In genomic region chr4:119211856-119212250, GRCh38 we compare ENCODE assay signal across 1 cellular context.
TF ChIP-seq lines count a peak whose summit lies in the region.

No MANE protein-coding gene starts in this region.

TF ChIP-seq in HepG2, 621 proteins besides CTCF, POLR2A, EP300 and RAD21 (continued from another document):
- TF ChIP-seq KDM5A (IDR thresholded peaks at IDR 0.05; ENCODE audit: borderline replicate concordance, low read length): peak; percentile 43; the same call in 1 of the 2 replicates
- TF ChIP-seq HNRNPH1 (optimal IDR thresholded peaks at IDR 0.05; ENCODE audit: low read depth, low read length): no peak
- TF ChIP-seq ZBTB20 (CRISPR knock-in tag; IDR thresholded peaks at IDR 0.05; ENCODE audit: borderline replicate concordance, low read depth): 0 out of 2 replicates have a peak, but pooled peaks have one; percentile 1
- TF ChIP-seq ZBED4 (CRISPR knock-in tag; IDR thresholded peaks at IDR 0.05; ENCODE audit: borderline replicate concordance): 0 out of 2 replicates have a peak, but pooled peaks have one; percentile 9
- peak; percentile 51; the same call in 1 of the 2 replicates for TF ChIP-seq ZNF33A (CRISPR knock-in tag; IDR thresholded peaks at IDR 0.05; ENCODE audit: borderline replicate concordance)
- no peak for TF ChIP-seq MXD1 (CRISPR knock-in tag; IDR thresholded peaks at IDR 0.05)
- no peak for TF ChIP-seq HIVEP1 (CRISPR knock-in tag; IDR thresholded peaks at IDR 0.05)
- 0 out of 2 replicates have a peak, but pooled peaks have one; percentile 4 for TF ChIP-seq RARG (CRISPR knock-in tag; IDR thresholded peaks at IDR 0.05; ENCODE audit: low read depth)
- TF ChIP-seq MIXL1 (CRISPR knock-in tag; IDR thresholded peaks at IDR 0.05): peak; percentile 22; the same call in 1 of the 2 replicates
- TF ChIP-seq PAXIP1 (CRISPR knock-in tag; conservative IDR thresholded peaks at IDR 0.05): peak; percentile 7; the same call in 1 of the 2 replicates
- TF ChIP-seq ZNF615 (CRISPR knock-in tag; IDR thresholded peaks at IDR 0.05; ENCODE audit: borderline replicate concordance): peak; percentile 69; the same call in 1 of the 2 replicates
- peak; percentile 11; the same call in 1 of the 2 replicates for TF ChIP-seq RBFOX2 (IDR thresholded peaks at IDR 0.05; ENCODE audit: low read depth, low read length)
- no peak for TF ChIP-seq ZNF619 (CRISPR knock-in tag; IDR thresholded peaks at IDR 0.05)
- 0 out of 2 replicates have a peak, but pooled peaks have one; percentile 23 for TF ChIP-seq AHDC1 (CRISPR knock-in tag; IDR thresholded peaks at IDR 0.05; ENCODE audit: borderline replicate concordance)
- TF ChIP-seq FOXA1 (IDR thresholded peaks at IDR 0.05): no peak
- no peak for TF ChIP-seq FOXA1 (CRISPR knock-in tag; IDR thresholded peaks at IDR 0.05)
- TF ChIP-seq ZNF143 (CRISPR knock-in tag; IDR thresholded peaks at IDR 0.05): no peak
- TF ChIP-seq HNRNPUL1 (IDR thresholded peaks at IDR 0.05; ENCODE audit: low read depth, low read length): 0 out of 2 replicates have a peak, but pooled peaks have one; percentile 27
- peak; percentile 76 for TF ChIP-seq HNF1A (IDR thresholded peaks at IDR 0.05; ENCODE audit: low read depth)
- TF ChIP-seq HNF1A (CRISPR knock-in tag; IDR thresholded peaks at IDR 0.05; ENCODE audit: borderline replicate concordance): no peak
- no peak for TF ChIP-seq KDM2A (CRISPR knock-in tag; IDR thresholded peaks at IDR 0.05; ENCODE audit: borderline replicate concordance, low read depth)
- 0 out of 2 replicates have a peak, but pooled peaks have one; percentile 3 for TF ChIP-seq ZBTB43 (CRISPR knock-in tag; conservative IDR thresholded peaks at IDR 0.05)
- TF ChIP-seq ZNF775 (CRISPR knock-in tag; IDR thresholded peaks at IDR 0.05; ENCODE audit: borderline replicate concordance): peak; percentile 27; the same call in 1 of the 2 replicates
- TF ChIP-seq ZNF800 (CRISPR knock-in tag; IDR thresholded peaks at IDR 0.05): 0 out of 2 replicates have a peak, but pooled peaks have one; percentile 1
- no peak for TF ChIP-seq TOPORS (CRISPR knock-in tag; IDR thresholded peaks at IDR 0.05)
- TF ChIP-seq SALL2 (CRISPR knock-in tag; IDR thresholded peaks at IDR 0.05): peak; percentile 1; the same call in 1 of the 2 replicates
- 0 out of 2 replicates have a peak, but pooled peaks have one; percentile 11 for TF ChIP-seq KLF6 (CRISPR knock-in tag; IDR thresholded peaks at IDR 0.05)
- TF ChIP-seq JUN (CRISPR knock-in tag; IDR thresholded peaks at IDR 0.05): 0 out of 2 replicates have a peak, but pooled peaks have one; percentile 13
- TF ChIP-seq KDM6A (CRISPR knock-in tag; IDR thresholded peaks at IDR 0.05; ENCODE audit: low read depth): no peak
